ENCODE assay signal across 20 cellular contexts in the genomic region with DNA sequence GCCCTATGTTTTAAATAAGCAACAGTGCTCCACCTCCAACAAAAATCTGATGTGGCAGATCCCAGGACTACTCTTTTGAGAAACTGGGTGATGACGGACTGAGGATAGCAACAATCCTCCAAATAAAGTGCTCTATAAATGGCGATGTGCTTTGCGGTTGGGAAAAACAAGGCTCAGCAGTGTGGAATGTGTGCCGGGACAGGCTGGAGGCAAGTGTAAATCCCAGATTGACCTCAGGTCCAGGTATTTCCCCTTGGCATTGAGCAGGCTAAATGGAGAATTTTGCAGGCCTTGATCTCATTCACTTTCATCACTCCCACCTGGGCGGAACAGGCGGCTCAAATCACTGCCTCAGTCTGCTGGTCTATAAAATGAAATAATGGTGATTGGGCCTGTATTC. TPM values are rescaled to one million over a fixed set of nuclear protein-coding genes. Genes with fewer than 3 reads are reported as not detected.
DNase-seq lines count a peak whose midpoint lies in the region; ATAC-seq, FAIRE-seq and TF ChIP-seq lines count a peak whose summit lies in the region.
"Had no signal": no experiment of that assay in that cellular context is flagged by ENCODE, and none has a peak within 500 bp of the region (broad histone marks: within the 10 kb centered on the region; RNA-seq: fewer than 3 reads in every experiment).

No MANE protein-coding gene starts in this region.

- 84 to 98% methylated on average over 6 of the region's 6 CpGs for whole genome bisulfite sequencing in endodermal cell (ENCODE audit: insufficient coverage in 1 of 2, insufficient read length in 1 of 2), 2 experiments
- WGBS in HepG2 (ENCODE audit: low lambda C conversion rate), result 40% methylated on average over 6 of the region's 6 CpGs

- H3K27me3 Mint-ChIP-seq in GM23338 (ENCODE audit: insufficient read depth, low read depth, poor library complexity) (no peaks in the 10 kb centered on the region), endodermal cell (ENCODE audit: insufficient read depth) (no peaks in the 10 kb centered on the region)
- no peaks in the 10 kb centered on the region for H3K27me3 Mint-ChIP-seq in naive thymus-derived CD4-positive, alpha-beta T cell
- H3K27me3 Mint-ChIP-seq: CD4-positive, alpha-beta T cell had no signal

- TF ChIP-seq CTCF in GM23338 (conservative IDR thresholded peaks at IDR 0.05; ENCODE audit: low read depth in 2 of 2), result no peak
- TF ChIP-seq CTCF in endodermal cell (conservative IDR thresholded peaks at IDR 0.05), result no peak
- TF ChIP-seq CTCF in HepG2 (CRISPR knock-in tag; IDR thresholded peaks at IDR 0.05), result no peak

- POLR2A ChIA-PET in HepG2 (lab: Yijun Ruan, JAX), result interaction anchor here (2.9 kb wide), 1 partner anchor 36 kb away, joined by 15 read pairs; a partner anchor contains a TSS
- POLR2A ChIA-PET in naive thymus-derived CD4-positive, alpha-beta T cell (lab: Charles Lee), result no interaction called here

- no peak overlapping the region for H3K4me3 Mint-ChIP-seq in GM23338
- no peak overlapping the region for H3K4me3 Mint-ChIP-seq in endodermal cell
- H3K4me3 Mint-ChIP-seq in naive thymus-derived CD4-positive, alpha-beta T cell, result peak overlapping the region in 2 of 10 donors; percentile 7 to 26
- H3K4me3 Mint-ChIP-seq: CD4-positive, alpha-beta T cell; HFFc6 had no signal

- H3K36me3 ChIP-seq in GM23338 (ENCODE audit: insufficient read depth) (no peaks in the 10 kb centered on the region), endodermal cell (ENCODE audit: control insufficient read depth, insufficient read depth, low read length) (no peaks in the 10 kb centered on the region), HepG2 (replicated peaks in 1 of 2; ENCODE audit: control insufficient read depth in 1 of 2, insufficient read depth in 2 of 2, low read length in 2 of 2) (no peaks in the 10 kb centered on the region)
- H3K36me3 ChIP-seq in naive thymus-derived CD4-positive, alpha-beta T cell (ENCODE audit: control insufficient read depth in 2 of 3, insufficient read depth in 3 of 3, low read length in 3 of 3), result no peaks in the 10 kb centered on the region

- H3K9ac ChIP-seq in endodermal cell (ENCODE audit: extremely low read depth, low read length, poor library complexity, severe bottlenecking) (no peak overlapping the region), HepG2 (ENCODE audit: insufficient read depth, low read depth, low read length) (no peak overlapping the region; the same call in 1 of the 2 replicates)

- TF ChIP-seq EP300 in HepG2 (IDR thresholded peaks at IDR 0.05; ENCODE audit: low read depth in 2 of 2, low read length in 2 of 2) (no peak; a peak in 1 of 4 replicates), HepG2 (CRISPR knock-in tag; IDR thresholded peaks at IDR 0.05; ENCODE audit: borderline replicate concordance) (no peak)

- H3K79me2 ChIP-seq in GM23338 (replicated peaks; ENCODE audit: insufficient read depth) (no peaks in the 10 kb centered on the region), HepG2 (ENCODE audit: insufficient read depth, low read length) (no peaks in the 10 kb centered on the region)

- H3K9me3 ChIP-seq in endodermal cell (ENCODE audit: control insufficient read depth, low read length) (no peaks in the 10 kb centered on the region), HepG2 (ENCODE audit: low read length) (no peaks in the 10 kb centered on the region)
- no peaks in the 10 kb centered on the region for H3K9me3 ChIP-seq in naive thymus-derived CD4-positive, alpha-beta T cell (ENCODE audit: control insufficient read depth in 2 of 3, low read length in 3 of 3)

- no peak overlapping the region for H3K4me3 ChIP-seq in GM23338
- H3K4me3 ChIP-seq in endodermal cell (ENCODE audit: low read length), result no peak overlapping the region
- no peak overlapping the region for H3K4me3 ChIP-seq in HepG2 (replicated peaks in 1 of 3; ENCODE audit: insufficient read depth in 1 of 3, low read depth in 2 of 3, low read length in 3 of 3)
- no peak overlapping the region for H3K4me3 ChIP-seq in naive thymus-derived CD4-positive, alpha-beta T cell (ENCODE audit: low read length)
- H3K4me3 ChIP-seq: GM23248 had no signal

- H3K27ac ChIP-seq in GM23338 (ENCODE audit: low read depth), result no peak overlapping the region; the same call in 1 of the 2 replicates
- H3K27ac ChIP-seq in endodermal cell (ENCODE audit: low read depth, low read length), result no peak overlapping the region
- no peak overlapping the region for H3K27ac ChIP-seq in HepG2 (ENCODE audit: extremely low read length, insufficient read depth, low read length)
- no peak overlapping the region for H3K27ac ChIP-seq in naive thymus-derived CD4-positive, alpha-beta T cell (ENCODE audit: low read depth, low read length)
- H3K27ac ChIP-seq: GM23248, HL-60 had no signal

- CTCF ChIA-PET in HepG2 (lab: Yijun Ruan, JAX; ENCODE audit: low intra/inter-chr PET ratio, low total read pairs), result no interaction called here
- CTCF ChIA-PET in naive thymus-derived CD4-positive, alpha-beta T cell (lab: Charles Lee), result no interaction called here

- H3K9me3 Mint-ChIP-seq in GM23338 (no peaks in the 10 kb centered on the region), endodermal cell (no peaks in the 10 kb centered on the region)
- H3K9me3 Mint-ChIP-seq in naive thymus-derived CD4-positive, alpha-beta T cell, result no peaks in the 10 kb centered on the region
- H3K9me3 Mint-ChIP-seq: CD4-positive, alpha-beta T cell; HFFc6 had no signal

- H3K36me3 Mint-ChIP-seq in GM23338 (ENCODE audit: low read depth) (no peaks in the 10 kb centered on the region), endodermal cell (ENCODE audit: low read depth) (no peaks in the 10 kb centered on the region)
- no peaks in the 10 kb centered on the region for H3K36me3 Mint-ChIP-seq in naive thymus-derived CD4-positive, alpha-beta T cell

- H2AFZ ChIP-seq in GM23338 (peak overlapping the region; percentile 84), HepG2 (ENCODE audit: low read length) (peak overlapping the region; percentile 9)

- ATAC-seq in GM23338 (no peak), HepG2 (peak; percentile 76)
- ATAC-seq in naive thymus-derived CD4-positive, alpha-beta T cell, result no peak
- ATAC-seq: Panc1 had no signal

- no TSS peak for BruUV-seq in HepG2 (replicated peaks; lab: Mats Ljungman, UMichigan)

- intact Hi-C loops in HepG2 (cut with micrococcal nuclease; ENCODE audit: unreplicated experiment), result no loop called here
- intact Hi-C loops in naive thymus-derived CD4-positive, alpha-beta T cell (cut with micrococcal nuclease), result no loop called here

- H3K9me2 ChIP-seq in GM23338 (ENCODE audit: insufficient read depth), result no peaks in the 10 kb centered on the region

- DNase-seq in GM23338 (ENCODE audit: low spot score) (peak; percentile 17), endodermal cell (no peak), HepG2 (ENCODE audit: low spot score) (peak; percentile 82), urothelium cell line (ENCODE audit: low spot score) (peak; percentile 59), NAMALWA (ENCODE audit: low spot score) (no peak)
- DNase-seq in naive thymus-derived CD4-positive, alpha-beta T cell, result no peak
- no peak for DNase-seq in activated effector memory CD4-positive, alpha-beta T cell treated with Interleukin-2 at 50 U/mL for 16 hours
- DNase-seq: Calu3; CD4-positive, alpha-beta T cell; DMS79; GF-D8; GM23248; HFFc6; MM.1S; NCI-H1105 treated with DMSO at 0.1 percent for 48 hours; NCI-H187 treated with DMSO at 0.1 percent for 48 hours; SHP77 had no signal

- H4K20me1 ChIP-seq in GM23338 (replicated peaks; ENCODE audit: insufficient read depth), result no peaks in the 10 kb centered on the region
- no peaks in the 10 kb centered on the region for H4K20me1 ChIP-seq in HepG2 (ENCODE audit: insufficient read depth, low read length)

- FAIRE-seq in HepG2 (lab: Jason Lieb, UNC) (peak; percentile 66), urothelium cell line (lab: Jason Lieb, UNC) (no peak)

- H3F3A ChIP-seq in GM23338 (replicated peaks; ENCODE audit: low read depth), result no peaks in the 10 kb centered on the region

- H3K4me1 Mint-ChIP-seq in GM23338, result peaks cover 26% of the 10 kb centered on the region
- H3K4me1 Mint-ChIP-seq in endodermal cell, result peaks cover 23% of the 10 kb centered on the region
- H3K4me1 Mint-ChIP-seq in naive thymus-derived CD4-positive, alpha-beta T cell, result peaks cover 6 to 32% (median 25%) of the 10 kb centered on the region in 7 donors

- no peak overlapping the region for H3K4me2 ChIP-seq in GM23338
- H3K4me2 ChIP-seq in HepG2 (ENCODE audit: low read depth, low read length), result peak overlapping the region; percentile 36

- H3K27ac Mint-ChIP-seq in GM23338 (no peak overlapping the region), endodermal cell (peak overlapping the region; percentile 22)
- H3K27ac Mint-ChIP-seq in naive thymus-derived CD4-positive, alpha-beta T cell, result peak overlapping the region in 1 of 9 donors; percentile 6
- H3K27ac Mint-ChIP-seq: CD4-positive, alpha-beta T cell; HFFc6 had no signal

- TF ChIP-seq POLR2A in HepG2 (IDR thresholded peaks at IDR 0.05; ENCODE audit: insufficient read depth in 1 of 2, low read depth in 2 of 2, low read length in 2 of 2), result no peak

- TF ChIP-seq RAD21 in HepG2 (CRISPR knock-in tag; IDR thresholded peaks at IDR 0.05), result no peak

- in situ Hi-C loops in HepG2 (cut with HindIII; ENCODE audit: extremely low pct_ligation_motif_present, low pct_unique_long_range_greater_than_20kb), result no loop called here

- peaks cover 15% of the 10 kb centered on the region for H3K4me1 ChIP-seq in GM23338 (ENCODE audit: insufficient read depth)
- peaks cover 7% of the 10 kb centered on the region for H3K4me1 ChIP-seq in endodermal cell (ENCODE audit: control insufficient read depth, insufficient read depth, low read length)
- peaks cover 47% of the 10 kb centered on the region for H3K4me1 ChIP-seq in HepG2 (ENCODE audit: insufficient read depth, low read length)
- peaks cover 0 to 6% of the 10 kb centered on the region in 2 donors for H3K4me1 ChIP-seq in naive thymus-derived CD4-positive, alpha-beta T cell (ENCODE audit: control insufficient read depth in 2 of 2, insufficient read depth in 2 of 2, low read length in 2 of 2)

- no peaks in the 10 kb centered on the region for H3K27me3 ChIP-seq in GM23338 (ENCODE audit: insufficient read depth)
- H3K27me3 ChIP-seq in endodermal cell (ENCODE audit: control insufficient read depth, insufficient read depth, low read length, poor library complexity, severe bottlenecking), result no peaks in the 10 kb centered on the region
- no peaks in the 10 kb centered on the region for H3K27me3 ChIP-seq in HepG2 (ENCODE audit: control insufficient read depth in 1 of 2, insufficient read depth in 2 of 2, low read length in 2 of 2)
- H3K27me3 ChIP-seq in naive thymus-derived CD4-positive, alpha-beta T cell (ENCODE audit: control insufficient read depth in 2 of 2, insufficient read depth in 2 of 2, low read length in 2 of 2), result no peaks in the 10 kb centered on the region

RNA-seq across cellular contexts. Expression of a gene that starts 35.1 kb away (rescaled TPM):
- total RNA-seq in GM23338 (2014; rRNA removed; shearing (Covaris generic)), result 39.6 and 48.1 TPM in 2 replicates
- polyA plus RNA-seq in GM23338 (2016; fragmentation: Nextera tagmentation; extraction: Ambion mirVana) (22.4 and 25.9 TPM in 2 replicates), HepG2 (2011; rRNA removed) (27.2 and 30.6 TPM in 2 replicates)
- total RNA-seq in endodermal cell (10 to 100 TPM; 46.0 to 55.1 TPM), HepG2 (2016; rRNA removed; fragmentation: Illumina TruSeq; extraction: Trizol) (43.6 and 55.1 TPM in 2 replicates)
- polyA plus RNA-seq in endodermal cell (2013, experiment 1 of 2), result 62.3 TPM
- 59.9 TPM for polyA plus RNA-seq in endodermal cell (2013, experiment 2 of 2)
- total RNA-seq in HepG2 (2016; cell fraction: cytosol; rRNA removed; fragmentation: Illumina TruSeq; extraction: Trizol; ENCODE audit: low read depth), result 14.7 and 15.5 TPM in 2 replicates
- total RNA-seq in HepG2 (2016; cell fraction: insoluble cytoplasmic fraction; rRNA removed; fragmentation: Illumina TruSeq; extraction: Trizol), result 40.9 and 54.9 TPM in 2 replicates
- 28.8 and 31.5 TPM in 2 replicates for total RNA-seq in HepG2 (2016; cell fraction: membrane; rRNA removed; fragmentation: Illumina TruSeq; extraction: Trizol)
- total RNA-seq in HepG2 (2016; cell fraction: nucleus; rRNA removed; fragmentation: Illumina TruSeq; extraction: Trizol), result 19.6 and 22.9 TPM in 2 replicates
- polyA plus RNA-seq in HepG2 (2011; cell fraction: cytosol; rRNA removed), result 23.7 and 24.0 TPM in 2 replicates
- polyA plus RNA-seq in HepG2 (2011; cell fraction: nucleus; rRNA removed), result 13.2 and 13.6 TPM in 2 replicates
- 30.5 and 31.4 TPM in 2 replicates for polyA plus RNA-seq in HepG2 (2012)
- 14.5 and 16.9 TPM in 2 replicates for polyA plus RNA-seq in HepG2 (2016; cell fraction: cytosol; fragmentation: Illumina TruSeq; extraction: Trizol; ENCODE audit: low read depth)
- 56.4 and 59.0 TPM in 2 replicates for polyA plus RNA-seq in HepG2 (2016; cell fraction: insoluble cytoplasmic fraction; fragmentation: Illumina TruSeq; extraction: Trizol; ENCODE audit: low read depth)
- polyA plus RNA-seq in HepG2 (2016; cell fraction: membrane; fragmentation: Illumina TruSeq; extraction: Trizol; ENCODE audit: low read depth), result 20.2 and 21.5 TPM in 2 replicates
- polyA plus RNA-seq in HepG2 (2016; cell fraction: nucleus; fragmentation: Illumina TruSeq; extraction: Trizol; ENCODE audit: insufficient read depth, low read depth), result 33.1 and 36.6 TPM in 2 replicates
- 18.6 and 20.1 TPM in 2 replicates for polyA minus RNA-seq in HepG2 (2011; rRNA and poly(A)+ RNA removed; ENCODE audit: low replicate concordance)
- 18.0 and 23.7 TPM in 2 replicates for polyA minus RNA-seq in HepG2 (2011; cell fraction: cytosol; rRNA and poly(A)+ RNA removed)
- polyA minus RNA-seq in HepG2 (2011; cell fraction: nucleus; rRNA and poly(A)+ RNA removed), result 8.9 and 14.4 TPM in 2 replicates
- total RNA-seq in naive thymus-derived CD4-positive, alpha-beta T cell, result 10 to 100 TPM in 1 of 5 experiments, 1 to 10 TPM in 4; 6.2 to 20.3 (median 7.8) TPM
- polyA plus RNA-seq in naive thymus-derived CD4-positive, alpha-beta T cell, result 10 to 100 TPM in 1 of 2 donors, 1 to 10 TPM in 1; 7.7 to 13.8 TPM

RNA-seq across cellular contexts. Expression of a gene that starts 35.7 kb away (rescaled TPM):
- 27.2 and 28.2 TPM in 2 replicates for total RNA-seq in GM23338 (2014; rRNA removed; shearing (Covaris generic))
- 97.1 and 109 TPM in 2 replicates for polyA plus RNA-seq in GM23338 (2016; fragmentation: Nextera tagmentation; extraction: Ambion mirVana)
- 10 to 100 TPM; 34.8 to 56.7 TPM for total RNA-seq in endodermal cell
- polyA plus RNA-seq in endodermal cell (2013, experiment 1 of 2), result 52.3 TPM
- 50.7 TPM for polyA plus RNA-seq in endodermal cell (2013, experiment 2 of 2)
- total RNA-seq in HepG2 (2016; rRNA removed; fragmentation: Illumina TruSeq; extraction: Trizol), result 48.0 and 52.8 TPM in 2 replicates
- total RNA-seq in HepG2 (2016; cell fraction: cytosol; rRNA removed; fragmentation: Illumina TruSeq; extraction: Trizol; ENCODE audit: low read depth), result 24.1 and 25.2 TPM in 2 replicates
- 51.0 and 53.3 TPM in 2 replicates for total RNA-seq in HepG2 (2016; cell fraction: insoluble cytoplasmic fraction; rRNA removed; fragmentation: Illumina TruSeq; extraction: Trizol)
- 25.7 and 27.9 TPM in 2 replicates for total RNA-seq in HepG2 (2016; cell fraction: membrane; rRNA removed; fragmentation: Illumina TruSeq; extraction: Trizol)
- total RNA-seq in HepG2 (2016; cell fraction: nucleus; rRNA removed; fragmentation: Illumina TruSeq; extraction: Trizol), result 33.4 and 40.9 TPM in 2 replicates
- polyA plus RNA-seq in HepG2 (2011; rRNA removed), result 12.7 and 19.7 TPM in 2 replicates
- 6.7 and 7.6 TPM in 2 replicates for polyA plus RNA-seq in HepG2 (2011; cell fraction: cytosol; rRNA removed)
- 9.1 and 12.2 TPM in 2 replicates for polyA plus RNA-seq in HepG2 (2011; cell fraction: nucleus; rRNA removed)
- 14.1 and 30.4 TPM in 2 replicates for polyA plus RNA-seq in HepG2 (2012)
- polyA plus RNA-seq in HepG2 (2016; cell fraction: cytosol; fragmentation: Illumina TruSeq; extraction: Trizol; ENCODE audit: low read depth), result 34.6 and 42.0 TPM in 2 replicates
- polyA plus RNA-seq in HepG2 (2016; cell fraction: insoluble cytoplasmic fraction; fragmentation: Illumina TruSeq; extraction: Trizol; ENCODE audit: low read depth), result 68.1 and 73.1 TPM in 2 replicates
- polyA plus RNA-seq in HepG2 (2016; cell fraction: membrane; fragmentation: Illumina TruSeq; extraction: Trizol; ENCODE audit: low read depth), result 29.4 and 29.9 TPM in 2 replicates
- 50.9 and 56.0 TPM in 2 replicates for polyA plus RNA-seq in HepG2 (2016; cell fraction: nucleus; fragmentation: Illumina TruSeq; extraction: Trizol; ENCODE audit: insufficient read depth, low read depth)
- 0.70 and 3.3 TPM in 2 replicates for polyA minus RNA-seq in HepG2 (2011; rRNA and poly(A)+ RNA removed; ENCODE audit: low replicate concordance)
- 3.1 and 3.6 TPM in 2 replicates for polyA minus RNA-seq in HepG2 (2011; cell fraction: cytosol; rRNA and poly(A)+ RNA removed)
- polyA minus RNA-seq in HepG2 (2011; cell fraction: nucleus; rRNA and poly(A)+ RNA removed), result 30.0 and 36.9 TPM in 2 replicates
- total RNA-seq in naive thymus-derived CD4-positive, alpha-beta T cell, result 10 to 100 TPM; 17.5 to 59.9 (median 41.3) TPM
- 10 to 100 TPM; 38.0 to 53.7 TPM for polyA plus RNA-seq in naive thymus-derived CD4-positive, alpha-beta T cell

RNA-seq across cellular contexts. Expression of a gene that starts 36.8 kb away (rescaled TPM):
- not detected in 2 replicates for total RNA-seq in GM23338 (2014; rRNA removed; shearing (Covaris generic))
- polyA plus RNA-seq in GM23338 (2016; fragmentation: Nextera tagmentation; extraction: Ambion mirVana) (not detected in 2 replicates), HepG2 (2011; rRNA removed) (13.5 and 14.0 TPM in 2 replicates)
- total RNA-seq in endodermal cell (not detected), HepG2 (2016; rRNA removed; fragmentation: Illumina TruSeq; extraction: Trizol) (1.2 and 2.5 TPM in 2 replicates)
- polyA plus RNA-seq in endodermal cell (2013, experiment 1 of 2), result not detected
- polyA plus RNA-seq in endodermal cell (2013, experiment 2 of 2), result not detected
- 0.71 and 0.79 TPM in 2 replicates for total RNA-seq in HepG2 (2016; cell fraction: cytosol; rRNA removed; fragmentation: Illumina TruSeq; extraction: Trizol; ENCODE audit: low read depth)
- 1.6 and 2.3 TPM in 2 replicates for total RNA-seq in HepG2 (2016; cell fraction: insoluble cytoplasmic fraction; rRNA removed; fragmentation: Illumina TruSeq; extraction: Trizol)
- total RNA-seq in HepG2 (2016; cell fraction: membrane; rRNA removed; fragmentation: Illumina TruSeq; extraction: Trizol), result 1.5 and 2.4 TPM in 2 replicates
- total RNA-seq in HepG2 (2016; cell fraction: nucleus; rRNA removed; fragmentation: Illumina TruSeq; extraction: Trizol), result 0.94 and 2.2 TPM in 2 replicates
- polyA plus RNA-seq in HepG2 (2011; cell fraction: cytosol; rRNA removed), result 9.6 and 10.4 TPM in 2 replicates
- 8.7 and 8.8 TPM in 2 replicates for polyA plus RNA-seq in HepG2 (2011; cell fraction: nucleus; rRNA removed)
- 2.3 and 3.2 TPM in 2 replicates for polyA plus RNA-seq in HepG2 (2012)
- polyA plus RNA-seq in HepG2 (2016; cell fraction: cytosol; fragmentation: Illumina TruSeq; extraction: Trizol; ENCODE audit: low read depth), result 0.84 and 1.0 TPM in 2 replicates
- polyA plus RNA-seq in HepG2 (2016; cell fraction: insoluble cytoplasmic fraction; fragmentation: Illumina TruSeq; extraction: Trizol; ENCODE audit: low read depth), result 2.2 and 2.3 TPM in 2 replicates
- 1.7 and 2.9 TPM in 2 replicates for polyA plus RNA-seq in HepG2 (2016; cell fraction: membrane; fragmentation: Illumina TruSeq; extraction: Trizol; ENCODE audit: low read depth)
- 4.1 and 4.2 TPM in 2 replicates for polyA plus RNA-seq in HepG2 (2016; cell fraction: nucleus; fragmentation: Illumina TruSeq; extraction: Trizol; ENCODE audit: insufficient read depth, low read depth)
- 9.7 TPM in 1 of 2 replicates, not detected in the other for polyA minus RNA-seq in HepG2 (2011; rRNA and poly(A)+ RNA removed; ENCODE audit: low replicate concordance)
- 2.0 and 2.6 TPM in 2 replicates for polyA minus RNA-seq in HepG2 (2011; cell fraction: cytosol; rRNA and poly(A)+ RNA removed)
- polyA minus RNA-seq in HepG2 (2011; cell fraction: nucleus; rRNA and poly(A)+ RNA removed), result 2.6 and 4.4 TPM in 2 replicates
- not detected for total RNA-seq in naive thymus-derived CD4-positive, alpha-beta T cell
- polyA plus RNA-seq in naive thymus-derived CD4-positive, alpha-beta T cell, result not detected
- total RNA-seq: A673; Calu3; CD4-positive, alpha-beta T cell; GM23248; HFFc6 had no signal
- polyA plus RNA-seq: GM23248 had no signal

Comparison
In these comparisons a context has a peak if more than half of its experiments do, and no peak if none do; other contexts are left out.
1. DNase-seq: peak in GM23338 (single experiment), HepG2 (single experiment) and urothelium cell line (single experiment); none in endodermal cell (single experiment), NAMALWA (single experiment), naive thymus-derived CD4-positive, alpha-beta T cell (0 of 9) and activated effector memory CD4-positive, alpha-beta T cell treated with Interleukin-2 at 50 U/mL for 16 hours (single experiment).